In genomic region chr2:207770602-207771404, GRCh38 we compare ENCODE assay signal across 8 cellular contexts. TPM values are rescaled to one million over a fixed set of nuclear protein-coding genes. Genes with fewer than 3 reads are reported as not detected.
DNase-seq lines count a peak whose midpoint lies in the region; ATAC-seq and TF ChIP-seq lines count a peak whose summit lies in the region.

No MANE protein-coding gene starts in this region.

- in situ Hi-C loops in G401 (cut with HindIII; ENCODE audit: low sequenced_read_pairs): no loop called here

- 32 to 46% methylated on average over 50 of the region's 50 CpGs for WGBS in body of pancreas, 2 donors
- 25 to 28% methylated on average over 36 to 49 of the region's 50 CpGs for WGBS in mesodermal cell (ENCODE audit: insufficient coverage in 2 of 2), 2 experiments

- peaks cover 56% of the 10 kb centered on the region for H3K4me1 ChIP-seq in body of pancreas
- H3K4me1 ChIP-seq in mesodermal cell (ENCODE audit: control insufficient read depth, insufficient read depth, low read length, poor library complexity, severe bottlenecking): peaks cover 8% of the 10 kb centered on the region
- peaks cover 29% of the 10 kb centered on the region for H3K4me1 ChIP-seq in vagina

- no peak for ATAC-seq in body of pancreas
- no peak for ATAC-seq in GM21619 (IDR thresholded peaks at IDR 0.05; ENCODE audit: unreplicated experiment)

- H3K4me3 ChIP-seq in body of pancreas (no peak overlapping the region), mesodermal cell (ENCODE audit: extremely low read depth, insufficient read depth, low read length, poor library complexity, severe bottlenecking) (peak overlapping the region; percentile 69), vagina (peak overlapping the region; percentile 88 to 98)

- H3K9me3 ChIP-seq in body of pancreas (no peaks in the 10 kb centered on the region), mesodermal cell (ENCODE audit: control insufficient read depth, low read length) (no peaks in the 10 kb centered on the region), vagina (no peaks in the 10 kb centered on the region)

- no peak for TF ChIP-seq POLR2A in body of pancreas (IDR thresholded peaks at IDR 0.05)
- TF ChIP-seq POLR2A in vagina (IDR thresholded peaks at IDR 0.05): no peak

- intact Hi-C loops in body of pancreas (cut with DNase I): no loop called here
- intact Hi-C loops in vagina (cut with DNase I): loop anchor here (1.0 kb wide), 1 partner anchor 59 kb away; no protein-coding TSS in a partner anchor

- H3K36me3 ChIP-seq in body of pancreas (replicated peaks in 1 of 2; ENCODE audit: insufficient read depth in 1 of 2, low read depth in 2 of 2) (no peaks in the 10 kb centered on the region), mesodermal cell (ENCODE audit: control insufficient read depth, insufficient read depth, low read length) (no peaks in the 10 kb centered on the region), vagina (no peaks in the 10 kb centered on the region)

- TF ChIP-seq CTCF in body of pancreas (IDR thresholded peaks at IDR 0.05): no peak
- TF ChIP-seq CTCF in vagina (IDR thresholded peaks at IDR 0.05): no peak

- H3K27me3 ChIP-seq in body of pancreas (no peaks in the 10 kb centered on the region), vagina (no peaks in the 10 kb centered on the region)

- peak overlapping the region in 3 of 4 donors; percentile 7 to 95 (median 92) for H3K27ac ChIP-seq in body of pancreas
- no peak overlapping the region for H3K27ac ChIP-seq in mesodermal cell (ENCODE audit: low read depth, low read length, severe bottlenecking)
- H3K27ac ChIP-seq in vagina: peak overlapping the region; percentile 85

- peak; percentile 10 for DNase-seq in stimulated activated CD4-positive, alpha-beta T cell treated with anti-CD3 and anti-CD28 coated beads, Interleukin-15, amount 100 ng/mL, for 24 hours
- DNase-seq in stimulated activated CD4-positive, alpha-beta T cell treated with anti-CD3 and anti-CD28 coated beads, Interleukin-4, amount 100 ng/mL, for 4 hours: no peak
- DNase-seq in body of pancreas (no peak), vagina (ENCODE audit: extremely low spot score in 2 of 2) (no peak), G401 (ENCODE audit: low spot score) (no peak), NCI-H2196 treated with DMSO at 0.1 percent for 48 hours (lab: John Stamatoyannopoulos, UW; ENCODE audit: unreplicated experiment) (no peak)

RNA-seq across cellular contexts. Expression of gene FZD5, which starts 1.1 kb away (rescaled TPM):
- total RNA-seq in body of pancreas (10 to 100 TPM; 26.7 to 27.5 TPM), vagina (9.3 TPM)
- polyA plus RNA-seq in mesodermal cell (2013, experiment 1 of 2): 0.81 TPM
- polyA plus RNA-seq in mesodermal cell (2013, experiment 2 of 2): 1.2 TPM
- total RNA-seq in G401 (2014; rRNA removed; shearing (Covaris generic)): 30.5 and 30.8 TPM in 2 replicates

RNA-seq across cellular contexts. Expression of gene CCNYL1, which starts 59.4 kb away (rescaled TPM):
- total RNA-seq in body of pancreas: 10 to 100 TPM; 14.5 to 14.8 TPM
- polyA plus RNA-seq in mesodermal cell (2013, experiment 1 of 2): 22.3 TPM
- polyA plus RNA-seq in mesodermal cell (2013, experiment 2 of 2): 27.3 TPM
- 7.1 TPM for total RNA-seq in vagina
- total RNA-seq in G401 (2014; rRNA removed; shearing (Covaris generic)): 39.6 and 43.0 TPM in 2 replicates

Comparison
In these comparisons a context has a peak if more than half of its experiments do, and no peak if none do; other contexts are left out.
1. H3K4me3 ChIP-seq: peak in mesodermal cell (single experiment) and vagina (2 of 2); none in body of pancreas (0 of 2).